Comparison of ENCODE assay signal across 8 cellular contexts in the genomic region with DNA sequence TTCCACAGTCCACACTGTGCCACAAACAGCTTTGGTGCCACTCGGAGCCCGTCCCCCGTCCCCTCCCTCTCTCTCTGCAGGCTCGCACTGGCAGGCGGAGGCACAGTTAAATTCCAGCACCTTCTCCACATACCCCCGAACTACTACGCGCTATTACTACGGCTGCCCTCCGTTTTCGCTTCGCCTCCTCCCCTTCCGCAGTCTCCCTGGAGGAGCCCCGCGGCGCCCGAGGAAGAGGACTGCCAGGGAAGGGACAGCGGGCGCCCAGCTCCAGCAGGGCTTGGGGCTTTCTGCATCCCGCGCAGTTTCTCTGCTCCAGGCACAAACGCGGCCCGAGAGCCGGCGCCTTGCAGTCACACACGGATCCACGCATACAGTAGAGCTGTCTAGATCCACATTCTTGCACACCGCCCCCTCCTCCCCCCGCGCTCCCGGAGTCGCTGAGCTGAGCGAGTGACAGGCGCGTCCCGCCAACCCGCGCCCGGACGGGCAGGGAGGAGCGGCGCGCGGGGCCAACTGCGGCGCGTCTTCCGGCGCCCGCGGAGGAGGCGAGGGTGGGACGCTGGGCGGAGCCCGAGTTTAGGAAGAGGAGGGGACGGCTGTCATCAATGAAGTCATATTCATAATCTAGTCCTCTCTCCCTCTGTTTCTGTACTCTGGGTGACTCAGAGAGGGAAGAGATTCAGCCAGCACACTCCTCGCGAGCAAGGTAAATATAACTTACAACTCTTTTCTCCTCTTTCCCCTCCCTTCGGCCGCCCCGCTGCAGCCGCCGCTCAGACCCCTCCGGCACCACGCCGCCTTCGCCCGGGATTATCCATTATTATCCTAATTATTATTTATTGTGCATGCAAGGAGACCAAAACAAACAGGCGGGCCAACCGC. TPM values are rescaled to one million over a fixed set of nuclear protein-coding genes. Genes with fewer than 3 reads are reported as not detected.
DNase-seq lines count a peak whose midpoint lies in the region; ATAC-seq, FAIRE-seq and TF ChIP-seq lines count a peak whose summit lies in the region.

A gene (plus strand): TSS at position 652 of the 885 bp plus-strand sequence. CDS start 13,676 bp downstream, outside the sequence.

- peak within 1 kb of the TSS; percentile 93 for H3K9ac ChIP-seq in adipocyte (ENCODE audit: low read length)
- H3K9ac ChIP-seq in trophoblast cell (ENCODE audit: low read length), result peak within 1 kb of the TSS; percentile 85

- H2BK12ac ChIP-seq in trophoblast cell (ENCODE audit: low read length), result peak within 1 kb of the TSS; percentile 42

- H2BK120ac ChIP-seq in trophoblast cell (ENCODE audit: insufficient read depth, low read length, poor library complexity), result peak within 1 kb of the TSS; percentile 53

- peak within 1 kb of the TSS; percentile 74 for H2BK5ac ChIP-seq in trophoblast cell (ENCODE audit: low read depth, low read length, poor library complexity)

- peak within 1 kb of the TSS; percentile 70 for H4K91ac ChIP-seq in trophoblast cell (ENCODE audit: low read depth, low read length)

- H4K8ac ChIP-seq in trophoblast cell (ENCODE audit: low read depth, low read length), result peak within 1 kb of the TSS; percentile 72

- peak within 1 kb of the TSS; percentile 98 for H3K4me3 ChIP-seq in adipocyte (ENCODE audit: low read length)
- H3K4me3 ChIP-seq in cardiac muscle cell, result peak within 1 kb of the TSS; percentile 67
- peak within 1 kb of the TSS; percentile 97 for H3K4me3 ChIP-seq in trophoblast cell (ENCODE audit: low read depth, low read length)
- H3K4me3 ChIP-seq in tibial nerve, result peak within 1 kb of the TSS; percentile 72 to 88 (median 82)

- H3K4me1 ChIP-seq in adipocyte (ENCODE audit: control insufficient read depth, insufficient read depth, low read length), result peaks cover 26% of the 10 kb centered on the region
- peaks cover 8% of the 10 kb centered on the region for H3K4me1 ChIP-seq in cardiac muscle cell (ENCODE audit: low read depth)
- H3K4me1 ChIP-seq in trophoblast cell (ENCODE audit: control insufficient read depth in 1 of 2, insufficient read depth in 2 of 2, low read length in 2 of 2), result peaks cover 0 to 2% of the 10 kb centered on the region in 2 experiments
- peaks cover 0 to 31% (median 23%) of the 10 kb centered on the region in 4 donors for H3K4me1 ChIP-seq in tibial nerve

- FAIRE-seq in GM12891 (lab: Jason Lieb, UNC), result peak; percentile 98

- peak within 1 kb of the TSS; percentile 18 for H2AK5ac ChIP-seq in trophoblast cell (ENCODE audit: low read length)

- no CpG with 5 or more reads among the region's 71 CpGs for WGBS in trophoblast cell (ENCODE audit: extremely low coverage, insufficient coverage, insufficient read length)
- 0% methylated on average over 31 to 47 of the region's 71 CpGs for WGBS in tibial nerve, 2 donors

- peak in 1 of 2 donors; percentile 96 for TF ChIP-seq EP300 in tibial nerve (IDR thresholded peaks at IDR 0.05)

- H3K36me3 ChIP-seq in adipocyte (ENCODE audit: control insufficient read depth, insufficient read depth, low read length, severe bottlenecking) (no peaks in the 10 kb centered on the region), cardiac muscle cell (no peaks in the 10 kb centered on the region), trophoblast cell (ENCODE audit: control insufficient read depth in 1 of 2, insufficient read depth in 2 of 2, low read length in 2 of 2) (no peaks in the 10 kb centered on the region), tibial nerve (no peaks in the 10 kb centered on the region)

- peak within 1 kb of the TSS; percentile 40 for H4K12ac ChIP-seq in trophoblast cell (ENCODE audit: low read depth, low read length)

- H3K9me3 ChIP-seq in adipocyte (ENCODE audit: control insufficient read depth, low read length) (no peaks in the 10 kb centered on the region), cardiac muscle cell (ENCODE audit: low read depth) (no peaks in the 10 kb centered on the region), trophoblast cell (ENCODE audit: insufficient read depth, low read depth, low read length) (no peaks in the 10 kb centered on the region), tibial nerve (no peaks in the 10 kb centered on the region)

- no peak for TF ChIP-seq CTCF in cardiac muscle cell (IDR thresholded peaks at IDR 0.05; ENCODE audit: low read depth, low read length)
- TF ChIP-seq CTCF in tibial nerve (IDR thresholded peaks at IDR 0.05), result peak in 2 of 5 experiments; percentile 23 to 30

- DNase-seq in GM12891 (ENCODE audit: insufficient read length, low spot score) (peak; percentile 78), NCI-H1436 (lab: John Stamatoyannopoulos, UW) (peak; percentile 88), T follicular helper cell (ENCODE audit: low read depth) (peak; percentile 96), adipocyte (ENCODE audit: low read depth) (peak; percentile 99), cardiac muscle cell (ENCODE audit: low read depth in 1 of 2, low spot score in 1 of 2) (peak; percentile 97 to 99), trophoblast cell (peak; percentile 98 to 99), tibial nerve (ENCODE audit: low spot score in 2 of 2) (peak; percentile 95 to 96)

- peak within 1 kb of the TSS; percentile 90 for H3K4ac ChIP-seq in trophoblast cell (ENCODE audit: low read depth, low read length)

- H3K27ac ChIP-seq in cardiac muscle cell, result peak within 1 kb of the TSS; percentile 83
- peak within 1 kb of the TSS; percentile 67 for H3K27ac ChIP-seq in trophoblast cell (ENCODE audit: low read depth, low read length)
- H3K27ac ChIP-seq in tibial nerve, result peak within 1 kb of the TSS; percentile 89 to 99 (median 96)

- peak; percentile 85 for ATAC-seq in HG02763 (IDR thresholded peaks at IDR 0.05; ENCODE audit: unreplicated experiment)

- TF ChIP-seq POLR2A in GM12891 (IDR thresholded peaks at IDR 0.05; ENCODE audit: low read depth, low read length) (peak; percentile 98), tibial nerve (IDR thresholded peaks at IDR 0.05) (peak; percentile 82 to 85)

- H3K79me1 ChIP-seq in trophoblast cell (ENCODE audit: low read length), result peaks cover 28% of the 10 kb centered on the region

- peak within 1 kb of the TSS; percentile 93 for H3K14ac ChIP-seq in trophoblast cell (ENCODE audit: low read length)

- peak within 1 kb of the TSS; percentile 100 for H3K4me2 ChIP-seq in trophoblast cell (ENCODE audit: low read length)

- H3K18ac ChIP-seq in trophoblast cell (ENCODE audit: low read length), result peak within 1 kb of the TSS; percentile 93

- no peaks in the 10 kb centered on the region for H3K27me3 ChIP-seq in adipocyte (replicated peaks; ENCODE audit: control insufficient read depth, insufficient read depth, low read length)
- H3K27me3 ChIP-seq in cardiac muscle cell, result peaks cover 51% of the 10 kb centered on the region
- H3K27me3 ChIP-seq in trophoblast cell (ENCODE audit: insufficient read depth, low read length), result no peaks in the 10 kb centered on the region
- no peaks in the 10 kb centered on the region for H3K27me3 ChIP-seq in tibial nerve

- H3K23ac ChIP-seq in trophoblast cell (ENCODE audit: low read length), result no peak within 1 kb of the TSS

- peak within 1 kb of the TSS; percentile 93 for H2AFZ ChIP-seq in trophoblast cell (ENCODE audit: insufficient read depth, low read length, poor library complexity)

- peaks cover 22% of the 10 kb centered on the region for H3K79me2 ChIP-seq in trophoblast cell (ENCODE audit: control insufficient read depth, insufficient read depth, low read length, poor library complexity)

TF ChIP-seq in GM12891, 5 proteins besides CTCF, POLR2A, EP300 and RAD21:
- TF ChIP-seq SPI1 (IDR thresholded peaks at IDR 0.05; ENCODE audit: low read depth, low read length), result no peak
- peak; percentile 55 for TF ChIP-seq POU2F2 (IDR thresholded peaks at IDR 0.05; ENCODE audit: low read depth, low read length)
- TF ChIP-seq TAF1 (IDR thresholded peaks at IDR 0.05; ENCODE audit: low read depth, low read length), result peak; percentile 91
- peak; percentile 93 for TF ChIP-seq POLR2AphosphoS5 (IDR thresholded peaks at IDR 0.05; ENCODE audit: low read depth, low read length)
TF ChIP-seq in GM12891: peak in this region for 3.

RNA-seq across cellular contexts. Expression of the gene that starts here (rescaled TPM):
- polyA plus RNA-seq in GM12891 (2012; ENCODE audit: low read depth, missing spikeins), result 219 TPM
- total RNA-seq in cardiac muscle cell (31.3 and 43.0 TPM in 2 replicates), tibial nerve (100 to 1,000 TPM in 3 of 4 donors, 10 to 100 TPM in 1; 75.9 to 140 (median 119) TPM)
- 18.5 and 19.9 TPM in 2 replicates for polyA plus RNA-seq in cardiac muscle cell
- 70.8 and 75.1 TPM in 2 replicates for polyA plus RNA-seq in trophoblast cell (2013)

Comparison
In these comparisons a context has a peak if more than half of its experiments do, and no peak if none do; other contexts are left out.
1. Peak in every context shown above with its lines: DNase-seq, ATAC-seq, H3K4me3 ChIP-seq and H3K27ac ChIP-seq.